Comparison of ENCODE assay signal across 11 cellular contexts in the genomic region with DNA sequence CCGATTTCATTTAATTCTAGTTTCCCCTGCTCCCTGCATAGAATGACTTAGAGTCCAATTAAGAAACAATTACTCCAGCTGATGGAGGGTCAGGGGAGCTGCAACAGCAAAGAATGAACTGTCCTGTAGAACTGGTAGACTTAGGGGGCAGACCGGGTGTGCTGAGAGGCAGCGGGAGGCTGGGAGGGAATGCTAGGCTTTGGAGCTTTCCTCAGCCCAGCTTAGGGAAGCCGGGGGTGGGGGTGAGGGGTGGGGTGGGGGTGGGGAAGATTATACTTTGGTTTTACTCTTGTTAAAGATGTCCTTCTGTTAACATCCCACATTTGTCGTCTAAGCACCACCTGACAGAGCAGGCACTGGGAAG.
DNase-seq lines count a peak whose midpoint lies in the region; ATAC-seq and TF ChIP-seq lines count a peak whose summit lies in the region.
"Had no signal": no experiment of that assay in that cellular context is flagged by ENCODE, and none has a peak within 500 bp of the region (broad histone marks: within the 10 kb centered on the region; RNA-seq: fewer than 3 reads in every experiment).

No MANE protein-coding gene starts in this region.

- H3K36me3 ChIP-seq in brain microvascular endothelial cell (replicated peaks) (no peaks in the 10 kb centered on the region), HAP-1 (replicated peaks) (no peaks in the 10 kb centered on the region)
- H3K36me3 ChIP-seq: tibial artery had no signal

- H3K27ac ChIP-seq in coronary artery (no peak overlapping the region), brain microvascular endothelial cell (no peak overlapping the region)
- H3K27ac ChIP-seq: RWPE1, tibial artery had no signal

- peak overlapping the region; percentile 40 for H3K4me3 Mint-ChIP-seq in natural killer cell

- DNase-seq in GM03348 (ENCODE audit: low spot score) (peak; percentile 11), LNCaP clone FGC (ENCODE audit: low read depth) (no peak), coronary artery (ENCODE audit: low spot score) (no peak), natural killer cell (no peak), brain microvascular endothelial cell (no peak), HAP-1 (ENCODE audit: low spot score in 2 of 2) (no peak), GM20000 (ENCODE audit: low spot score) (no peak)
- DNase-seq in stimulated activated CD8-positive, alpha-beta memory T cell treated with anti-CD3 and anti-CD28 coated beads, Interleukin-4, amount 100 ng/mL, for 48 hours, result no peak
- DNase-seq: NCI-H446 treated with DMSO at 0.1 percent for 48 hours had no signal

- H3K4me1 Mint-ChIP-seq in natural killer cell, result peaks cover 6% of the 10 kb centered on the region in 2 donors

- TF ChIP-seq CTCF in LNCaP clone FGC (IDR thresholded peaks at IDR 0.05; ENCODE audit: control insufficient read depth, extremely low read depth, insufficient read depth) (no peak), coronary artery (IDR thresholded peaks at IDR 0.05) (no peak), natural killer cell (IDR thresholded peaks at IDR 0.05) (no peak), brain microvascular endothelial cell (IDR thresholded peaks at IDR 0.05; ENCODE audit: low read depth, low read length, missing control alignments) (no peak), GM20000 (IDR thresholded peaks at IDR 0.05; ENCODE audit: extremely low read depth, missing control alignments) (no peak)

- peaks cover 10% of the 10 kb centered on the region for H3K4me1 ChIP-seq in HAP-1

- no peak overlapping the region for H3K27ac Mint-ChIP-seq in natural killer cell

- H3K4me3 ChIP-seq in LNCaP clone FGC (ENCODE audit: low read depth, low read length) (peak overlapping the region; percentile 2; the same call in 1 of the 2 replicates), coronary artery (peak overlapping the region; percentile 56), brain microvascular endothelial cell (ENCODE audit: low read depth, low read length) (no peak overlapping the region), HAP-1 (no peak overlapping the region)
- H3K4me3 ChIP-seq: tibial artery had no signal

- H3K27me3 Mint-ChIP-seq in natural killer cell (ENCODE audit: low read depth in 2 of 2), result peaks cover 23 to 64% of the 10 kb centered on the region in 2 donors

- H3K9me3 ChIP-seq in HAP-1, result no peaks in the 10 kb centered on the region

- intact Hi-C loops in natural killer cell (cut with micrococcal nuclease), result no loop called here

- no peaks in the 10 kb centered on the region for H3K9me3 Mint-ChIP-seq in natural killer cell

- no peaks in the 10 kb centered on the region for H3K36me3 Mint-ChIP-seq in natural killer cell

- ATAC-seq in natural killer cell, result no peak

- in situ Hi-C loops in brain microvascular endothelial cell (cut with HindIII; ENCODE audit: low pct_ligation_motif_present, low sequenced_read_pairs) (no loop called here), HAP-1 (cut with MboI; ENCODE audit: low sequenced_read_pairs) (no loop called here)

- H3K27me3 ChIP-seq in brain microvascular endothelial cell (replicated peaks) (no peaks in the 10 kb centered on the region), HAP-1 (ENCODE audit: low read depth) (0 out of 2 replicates have a peak, but pooled peaks cover 2% of the 10 kb centered on the region)

Comparison
In these comparisons a context has a peak if more than half of its experiments do, and no peak if none do; other contexts are left out.
1. H3K4me3 ChIP-seq: peak in LNCaP clone FGC (single experiment) and coronary artery (single experiment); none in brain microvascular endothelial cell (single experiment) and HAP-1 (single experiment).